Comparison of ENCODE assay signal across 8 cellular contexts in the genomic region with DNA sequence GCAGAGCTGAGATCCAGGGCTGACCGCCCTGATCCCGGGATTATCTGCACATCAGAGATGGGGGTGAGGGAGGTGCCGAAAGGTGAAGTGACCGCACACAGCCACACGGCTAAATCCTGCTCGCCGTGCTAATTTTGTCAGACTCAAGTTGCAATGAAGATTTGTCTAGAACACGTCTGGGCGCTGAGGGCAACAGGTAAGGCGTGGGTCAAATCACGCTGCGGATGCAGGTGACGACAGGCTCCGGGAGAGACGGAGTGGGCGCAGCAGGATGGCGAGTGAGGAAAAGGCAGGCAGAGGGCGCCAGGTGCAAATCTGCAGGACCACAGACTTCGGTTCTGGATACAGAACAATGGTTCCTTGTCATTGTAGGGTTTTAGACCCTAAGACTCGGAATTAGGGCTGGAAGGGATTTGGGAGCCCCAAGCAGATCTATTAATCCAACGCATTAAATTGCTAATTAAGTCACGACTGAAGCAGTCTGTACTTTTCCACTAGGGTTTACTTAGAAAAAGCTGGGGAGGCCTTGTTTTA. TPM values are rescaled to one million over a fixed set of nuclear protein-coding genes. Genes with fewer than 3 reads are reported as not detected.
A peak's percentile ranks its signal among the peaks of the same experiment; 100 is the strongest.
DNase-seq lines count a peak whose midpoint lies in the region; ATAC-seq and TF ChIP-seq lines count a peak whose summit lies in the region.

No MANE protein-coding gene starts in this region.

- no peak overlapping the region for H2AFZ ChIP-seq in OCI-LY7 (ENCODE audit: low read length)

- H3K27me3 ChIP-seq in foreskin keratinocyte (peaks cover 8% of the 10 kb centered on the region), sigmoid colon (no peaks in the 10 kb centered on the region)

- H3K4me3 ChIP-seq in OCI-LY7 (ENCODE audit: low read depth, low read length, poor library complexity, severe bottlenecking) (no peak overlapping the region), sigmoid colon (no peak overlapping the region)

- WGBS in sigmoid colon, 2 donors: 14 to 27% methylated on average over 22 of the region's 22 CpGs

- POLR2A ChIA-PET in OCI-LY7 (lab: Charles Lee): interaction anchor here (0.9 to 2.2 kb wide), 4 partner anchors 13 to 163 kb away, joined by 3 to 8 read pairs (median 6); no protein-coding TSS in a partner anchor

- no TSS peak for BruUV-seq in OCI-LY7 (replicated peaks; lab: Mats Ljungman, UMichigan)

- no peak for TF ChIP-seq EP300 in sigmoid colon (IDR thresholded peaks at IDR 0.05)

- H3K4me1 ChIP-seq in OCI-LY7 (ENCODE audit: insufficient read depth, low read length, poor library complexity, severe bottlenecking): peaks cover 38% of the 10 kb centered on the region
- H3K4me1 ChIP-seq in foreskin keratinocyte: peaks cover 5% of the 10 kb centered on the region
- H3K4me1 ChIP-seq in sigmoid colon: peaks cover 0 to 30% (median 26%) of the 10 kb centered on the region in 4 donors

- H3K9me2 ChIP-seq in OCI-LY7 (ENCODE audit: insufficient read depth, low read length): no peaks in the 10 kb centered on the region

- no peaks in the 10 kb centered on the region for H3K36me3 ChIP-seq in OCI-LY7 (ENCODE audit: insufficient read depth, low read length)
- H3K36me3 ChIP-seq in sigmoid colon: no peaks in the 10 kb centered on the region

- H3K27ac ChIP-seq in OCI-LY7 (ENCODE audit: low read depth, low read length, poor library complexity, severe bottlenecking) (no peak overlapping the region), foreskin keratinocyte (no peak overlapping the region), sigmoid colon (no peak overlapping the region)

- no peak for TF ChIP-seq POLR2A in sigmoid colon (IDR thresholded peaks at IDR 0.05)

- H3K9me3 ChIP-seq in OCI-LY7 (ENCODE audit: low read length) (no peaks in the 10 kb centered on the region), sigmoid colon (no peaks in the 10 kb centered on the region)

- DNase-seq in activated CD4-positive, alpha-beta T cell treated with anti-CD3 and anti-CD28 coated beads for 48 hours: peak; percentile 18
- no peak for DNase-seq in activated CD4-positive, alpha-beta T cell treated with anti-CD3 and anti-CD28 coated beads, Interleukin-2, amount 50 U/mL, for 1 hour
- DNase-seq in OCI-LY7 (ENCODE audit: low spot score) (peak; percentile 37), foreskin keratinocyte (no peak), sigmoid colon (peak; percentile 59), NCI-H187 treated with DMSO at 0.1 percent for 48 hours (lab: John Stamatoyannopoulos, UW) (no peak), cortex of kidney (lab: John Stamatoyannopoulos, UW) (no peak)

- TF ChIP-seq CTCF in OCI-LY7 (conservative IDR thresholded peaks at IDR 0.05; ENCODE audit: low read length) (peak; percentile 73), foreskin keratinocyte (conservative IDR thresholded peaks at IDR 0.05) (peak; percentile 64), sigmoid colon (IDR thresholded peaks at IDR 0.05) (peak in 1 of 4 experiments; percentile 33)

- CTCF ChIA-PET in OCI-LY7 (lab: Charles Lee; ENCODE audit: unreplicated experiment): interaction anchor here (0.8 kb wide), 1 partner anchor 64 kb away, joined by 3 read pairs; no protein-coding TSS in a partner anchor

- intact Hi-C loops in OCI-LY7 (cut with micrococcal nuclease; ENCODE audit: unreplicated experiment): loop anchor here (5.0 kb wide), 1 partner anchor 65 kb away; no protein-coding TSS in a partner anchor
- intact Hi-C loops in sigmoid colon (cut with DNase I): loop anchor here (2.0 kb wide), 2 partner anchors 125 to 159 kb away; partner anchors contain the start of gene KIAA0232

- no peaks in the 10 kb centered on the region for H4K20me1 ChIP-seq in OCI-LY7 (ENCODE audit: insufficient read depth, low read length)

- H3K4me2 ChIP-seq in OCI-LY7 (ENCODE audit: low read length): no peak overlapping the region

- ATAC-seq in foreskin keratinocyte (no peak), HG03095 (IDR thresholded peaks at IDR 0.05; ENCODE audit: unreplicated experiment) (no peak)

- H3K79me2 ChIP-seq in OCI-LY7 (ENCODE audit: insufficient read depth, low read depth, low read length): no peaks in the 10 kb centered on the region

RNA-seq across cellular contexts. Expression of gene TBC1D14, which starts 1.9 kb away (rescaled TPM):
- 35.6 and 38.4 TPM in 2 replicates for total RNA-seq in OCI-LY7 (2014; rRNA removed; shearing (Covaris generic))
- total RNA-seq in OCI-LY7 (2022) (44.1 and 50.4 TPM in 2 replicates), foreskin keratinocyte (53.6 and 62.2 TPM in 2 replicates), sigmoid colon (10 to 100 TPM; 26.3 to 46.4 (median 32.6) TPM)
- polyA plus RNA-seq in foreskin keratinocyte (23.7 and 23.9 TPM in 2 replicates), sigmoid colon (10 to 100 TPM; 19.2 to 38.5 (median 22.2) TPM)

Comparison
In these comparisons a context has a peak if more than half of its experiments do, and no peak if none do; other contexts are left out.
1. DNase-seq: peak in activated CD4-positive, alpha-beta T cell treated with anti-CD3 and anti-CD28 coated beads for 48 hours (single experiment), OCI-LY7 (single experiment) and sigmoid colon (single experiment); none in activated CD4-positive, alpha-beta T cell treated with anti-CD3 and anti-CD28 coated beads, Interleukin-2, amount 50 U/mL, for 1 hour (single experiment), foreskin keratinocyte (0 of 2), NCI-H187 treated with DMSO at 0.1 percent for 48 hours (single experiment) and cortex of kidney (single experiment).